In genomic region chr11:68525930-68526329, GRCh38 we compare ENCODE assay signal across 17 cellular contexts.
DNase-seq lines count a peak whose midpoint lies in the region; ATAC-seq, FAIRE-seq and TF ChIP-seq lines count a peak whose summit lies in the region.
"Had no signal": no experiment of that assay in that cellular context is flagged by ENCODE, and none has a peak within 500 bp of the region (broad histone marks: within the 10 kb centered on the region; RNA-seq: fewer than 3 reads in every experiment).

No MANE protein-coding gene starts in this region.

- H3K27me3 ChIP-seq in IMR-90 (ENCODE audit: control insufficient read depth, insufficient read depth, low read length) (no peaks in the 10 kb centered on the region), bronchial epithelial cell (ENCODE audit: control insufficient read depth, insufficient read depth, low read length) (no peaks in the 10 kb centered on the region)
- H3K27me3 ChIP-seq: body of pancreas, heart right ventricle, SJSA1 had no signal

- peaks cover 36% of the 10 kb centered on the region for H3K4me1 Mint-ChIP-seq in memory B cell
- peaks cover 50% of the 10 kb centered on the region for H3K4me1 Mint-ChIP-seq in activated CD8-positive, alpha-beta memory T cell treated with anti-CD3 and anti-CD28 coated beads, Interleukin-2, amount 10 ng/mL, durations not matched to agents 7 days and 5 days

- no peak overlapping the region for H2BK15ac ChIP-seq in IMR-90 (ENCODE audit: low read depth, low read length)

- no peak overlapping the region for H4K8ac ChIP-seq in IMR-90 (ENCODE audit: low read depth in 2 of 2, low read length in 2 of 2)

- peak; percentile 48 for DNase-seq in A172 (ENCODE audit: low spot score)
- peak; percentile 47 for DNase-seq in IMR-90
- peak; percentile 68 for DNase-seq in bronchial epithelial cell (ENCODE audit: low read depth)
- DNase-seq in memory B cell (ENCODE audit: low spot score in 2 of 2): no peak
- no peak for DNase-seq in NCI-H1105 (lab: John Stamatoyannopoulos, UW)
- no peak for DNase-seq in caudate nucleus (lab: John Stamatoyannopoulos, UW)
- no peak for DNase-seq in activated CD8-positive, alpha-beta memory T cell treated with anti-CD3 and anti-CD28 coated beads, Interleukin-2, amount 10 ng/mL, durations not matched to agents 7 days and 5 days
- DNase-seq: body of pancreas, Calu3, heart right ventricle, Kasumi-1, natural killer cell, NCI-H2081 had no signal

- dilution Hi-C loops in IMR-90 (cut with HindIII; ENCODE audit: low sequenced_read_pairs, unreplicated experiment): no loop called here

- H3K27ac ChIP-seq in IMR-90 (ENCODE audit: insufficient read depth, low read length) (no peak overlapping the region), caudate nucleus (ENCODE audit: low read depth, low read length) (no peak overlapping the region)
- H3K27ac ChIP-seq: body of pancreas, SJSA1, skin epidermis had no signal

- intact Hi-C loops in IMR-90 (cut with micrococcal nuclease): no loop called here

- H3K14ac ChIP-seq in IMR-90 (replicated peaks; ENCODE audit: low read depth, low read length): no peak overlapping the region

- peaks cover 57% of the 10 kb centered on the region for H4K20me1 ChIP-seq in IMR-90 (ENCODE audit: insufficient read depth, low read length)

- no peak overlapping the region for H2BK5ac ChIP-seq in IMR-90 (ENCODE audit: low read depth, low read length, poor library complexity, severe bottlenecking)

- no peak overlapping the region for H3K56ac ChIP-seq in IMR-90 (ENCODE audit: extremely low read depth, insufficient read depth, low read length)

- peaks cover 51% of the 10 kb centered on the region for H3K36me3 Mint-ChIP-seq in memory B cell
- peaks cover 67% of the 10 kb centered on the region for H3K36me3 Mint-ChIP-seq in activated CD8-positive, alpha-beta memory T cell treated with anti-CD3 and anti-CD28 coated beads, Interleukin-2, amount 10 ng/mL, durations not matched to agents 7 days and 5 days

- TF ChIP-seq CTCF in IMR-90 (conservative IDR thresholded peaks at IDR 0.05; ENCODE audit: low read depth, low read length): no peak
- no peak for TF ChIP-seq CTCF in bronchial epithelial cell (IDR thresholded peaks at IDR 0.05; ENCODE audit: insufficient read depth, low read length, severe bottlenecking)

- H3K9ac ChIP-seq in IMR-90 (ENCODE audit: low read depth, low read length): no peak overlapping the region

- no peak overlapping the region for H3K4ac ChIP-seq in IMR-90 (ENCODE audit: low read depth, low read length)

- H3K4me3 ChIP-seq in IMR-90 (ENCODE audit: insufficient read depth, low read depth, low read length): no peak overlapping the region
- H3K4me3 ChIP-seq in bronchial epithelial cell (ENCODE audit: low read depth, low read length): no peak overlapping the region
- H3K4me3 ChIP-seq: body of pancreas, GM23338, heart right ventricle, SJSA1, skin epidermis had no signal

- H3K23ac ChIP-seq in IMR-90 (ENCODE audit: low read depth, low read length): no peak overlapping the region

- no peak overlapping the region for H2AK9ac ChIP-seq in IMR-90 (replicated peaks; ENCODE audit: low read depth, low read length, poor library complexity)

- no peak overlapping the region for H4K91ac ChIP-seq in IMR-90 (ENCODE audit: insufficient read depth, low read depth, low read length)

- no peak overlapping the region for H2AFZ ChIP-seq in IMR-90 (replicated peaks; ENCODE audit: low read length, poor library complexity)
- H2AFZ ChIP-seq: GM23338 had no signal

- CTCF ChIA-PET in IMR-90 (lab: Yijun Ruan, JAX): interaction anchor here (0.9 kb wide), 1 partner anchor 9 kb away, joined by 3 read pairs; no protein-coding TSS in a partner anchor
- CTCF ChIA-PET in activated CD8-positive, alpha-beta memory T cell treated with anti-CD3 and anti-CD28 coated beads, Interleukin-2, amount 10 ng/mL, durations not matched to agents 7 days and 5 days (lab: Charles Lee): no interaction called here

- WGBS in IMR-90 (ENCODE audit: extremely low coverage in 2 of 2, insufficient read length in 1 of 2), 2 experiments: no CpG with 5 or more reads among the region's 4 CpGs

- H2AK5ac ChIP-seq in IMR-90 (ENCODE audit: low read depth, low read length): no peak overlapping the region

- in situ Hi-C loops in IMR-90 (cut with MboI; ENCODE audit: low sequenced_read_pairs): no loop called here

- H3K27me3 Mint-ChIP-seq in memory B cell: no peaks in the 10 kb centered on the region
- no peaks in the 10 kb centered on the region for H3K27me3 Mint-ChIP-seq in activated CD8-positive, alpha-beta memory T cell treated with anti-CD3 and anti-CD28 coated beads, Interleukin-2, amount 10 ng/mL, durations not matched to agents 7 days and 5 days

- no peak for TF ChIP-seq RAD21 in IMR-90 (IDR thresholded peaks at IDR 0.05; ENCODE audit: low read length)

- no TSS peak for BruUV-seq in IMR-90 (replicated peaks; lab: Mats Ljungman, UMichigan)

- no peak for TF ChIP-seq POLR2A in IMR-90 (IDR thresholded peaks at IDR 0.05; ENCODE audit: low read depth, low read length)

- no peak overlapping the region for H3K18ac ChIP-seq in IMR-90 (ENCODE audit: low read depth, low read length)

- H3K4me1 ChIP-seq in IMR-90 (ENCODE audit: control insufficient read depth, insufficient read depth, low read length): no peaks in the 10 kb centered on the region
- H3K4me1 ChIP-seq: SJSA1 had no signal

- H2BK120ac ChIP-seq in IMR-90 (ENCODE audit: low read depth, low read length): no peak overlapping the region

- no peaks in the 10 kb centered on the region for H3K9me3 ChIP-seq in IMR-90 (ENCODE audit: control insufficient read depth, insufficient read depth, low read length)
- H3K9me3 ChIP-seq: body of pancreas, heart right ventricle, SJSA1 had no signal

- no peak for ATAC-seq in IMR-90 (ENCODE audit: low read depth)
- ATAC-seq in memory B cell (ENCODE audit: low read depth): no peak
- no peak for ATAC-seq in activated CD8-positive, alpha-beta memory T cell treated with anti-CD3 and anti-CD28 coated beads, Interleukin-2, amount 10 ng/mL, durations not matched to agents 7 days and 5 days
- ATAC-seq in GM18498 (IDR thresholded peaks at IDR 0.05; ENCODE audit: unreplicated experiment): no peak
- ATAC-seq: body of pancreas, GM23338, heart right ventricle, natural killer cell had no signal

- no peak overlapping the region for H3K4me3 Mint-ChIP-seq in memory B cell
- no peak overlapping the region for H3K4me3 Mint-ChIP-seq in activated CD8-positive, alpha-beta memory T cell treated with anti-CD3 and anti-CD28 coated beads, Interleukin-2, amount 10 ng/mL, durations not matched to agents 7 days and 5 days
- H3K4me3 Mint-ChIP-seq: GM23338, natural killer cell had no signal

- H3K79me1 ChIP-seq in IMR-90 (ENCODE audit: low read depth in 1 of 2, low read length in 2 of 2): peaks cover 55 to 82% of the 10 kb centered on the region in 2 experiments

- no peak overlapping the region for H4K5ac ChIP-seq in IMR-90 (ENCODE audit: low read depth, low read length)

- peak; percentile 28 for FAIRE-seq in bronchial epithelial cell (lab: Jason Lieb, UNC)

- H2BK20ac ChIP-seq in IMR-90 (ENCODE audit: low read depth, low read length): no peak overlapping the region

- H3K4me2 ChIP-seq in IMR-90 (ENCODE audit: low read depth, low read length): no peak overlapping the region
- H3K4me2 ChIP-seq: GM23338 had no signal

- peaks cover 12% of the 10 kb centered on the region for H3K9me1 ChIP-seq in IMR-90 (ENCODE audit: insufficient read depth, low read length)

- H3K27ac Mint-ChIP-seq in memory B cell: peak overlapping the region; percentile 61
- no peak overlapping the region for H3K27ac Mint-ChIP-seq in activated CD8-positive, alpha-beta memory T cell treated with anti-CD3 and anti-CD28 coated beads, Interleukin-2, amount 10 ng/mL, durations not matched to agents 7 days and 5 days
- H3K27ac Mint-ChIP-seq: GM23338 had no signal

- POLR2A ChIA-PET in IMR-90 (lab: Charles Lee; ENCODE audit: unreplicated experiment): no interaction called here

- no peaks in the 10 kb centered on the region for H3K9me3 Mint-ChIP-seq in memory B cell
- no peaks in the 10 kb centered on the region for H3K9me3 Mint-ChIP-seq in activated CD8-positive, alpha-beta memory T cell treated with anti-CD3 and anti-CD28 coated beads, Interleukin-2, amount 10 ng/mL, durations not matched to agents 7 days and 5 days (ENCODE audit: low read depth)
- H3K9me3 Mint-ChIP-seq: GM23338, natural killer cell had no signal

- H3K36me3 ChIP-seq in IMR-90 (ENCODE audit: control insufficient read depth, insufficient read depth, low read length) (peaks cover 33% of the 10 kb centered on the region), bronchial epithelial cell (ENCODE audit: control insufficient read depth, insufficient read depth, low read length) (peaks cover 18% of the 10 kb centered on the region)

TF ChIP-seq in IMR-90, 13 proteins besides CTCF, POLR2A, EP300 and RAD21 (continues in another document):
- TF ChIP-seq USF2 (IDR thresholded peaks at IDR 0.05; ENCODE audit: low read depth, low read length) (no peak), MXI1 (IDR thresholded peaks at IDR 0.05; ENCODE audit: borderline replicate concordance, low read depth, low read length) (no peak), MAZ (IDR thresholded peaks at IDR 0.05; ENCODE audit: borderline replicate concordance, low read depth, low read length) (no peak), CEBPB (IDR thresholded peaks at IDR 0.05; ENCODE audit: low read depth, low read length) (no peak), SMC3 (IDR thresholded peaks at IDR 0.05; ENCODE audit: low read depth, low read length) (no peak), RFX5 (IDR thresholded peaks at IDR 0.05; ENCODE audit: low read depth, low read length) (no peak), BHLHE40 (IDR thresholded peaks at IDR 0.05; ENCODE audit: low read depth, low read length) (no peak), CHD1 (IDR thresholded peaks at IDR 0.05; ENCODE audit: low read depth, low read length) (no peak), MAFK (IDR thresholded peaks at IDR 0.05; ENCODE audit: low read depth, low read length) (no peak), ELK1 (IDR thresholded peaks at IDR 0.05; ENCODE audit: borderline replicate concordance, low read depth, low read length) (no peak)

Comparison
In these comparisons a context has a peak if more than half of its experiments do, and no peak if none do; other contexts are left out.
1. DNase-seq: peak in A172 (single experiment), IMR-90 (single experiment) and bronchial epithelial cell (single experiment); none in memory B cell (0 of 2), NCI-H1105 (single experiment), caudate nucleus (0 of 61) and activated CD8-positive, alpha-beta memory T cell treated with anti-CD3 and anti-CD28 coated beads, Interleukin-2, amount 10 ng/mL, durations not matched to agents 7 days and 5 days (single experiment).